Comparison of ENCODE assay signal across 11 cellular contexts in the genomic region with DNA sequence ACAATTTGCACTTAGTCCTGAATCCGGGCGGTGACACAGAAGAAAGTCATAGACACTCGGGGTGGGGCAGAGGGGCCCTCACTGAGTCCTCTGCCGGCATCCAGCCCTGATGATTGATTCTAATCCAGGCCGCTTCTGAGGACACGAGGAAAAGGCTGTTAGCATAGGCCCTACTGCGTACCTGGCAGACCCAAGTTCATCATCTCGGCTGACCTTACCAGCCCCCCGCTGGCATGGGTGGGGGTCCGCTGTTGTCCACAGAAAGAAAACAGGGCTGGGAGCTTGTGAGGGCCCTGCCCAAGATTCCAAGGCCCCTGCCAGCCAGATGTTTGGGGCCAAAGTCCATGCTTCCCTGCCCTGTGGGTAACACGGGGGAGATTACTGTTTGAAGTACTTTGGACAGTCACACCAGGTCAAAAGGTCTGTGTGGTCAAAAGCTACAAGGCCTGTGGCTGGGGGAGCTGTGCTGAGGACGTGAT. TPM values are rescaled to one million over a fixed set of nuclear protein-coding genes. Genes with fewer than 3 reads are reported as not detected.
DNase-seq lines count a peak whose midpoint lies in the region; ATAC-seq and TF ChIP-seq lines count a peak whose summit lies in the region.
"Had no signal": no experiment of that assay in that cellular context is flagged by ENCODE, and none has a peak within 500 bp of the region (broad histone marks: within the 10 kb centered on the region; RNA-seq: fewer than 3 reads in every experiment).

No MANE protein-coding gene starts in this region.

- H3K27me3 ChIP-seq in heart right ventricle (no peaks in the 10 kb centered on the region), duodenal mucosa (ENCODE audit: control insufficient read depth in 1 of 2, insufficient read depth in 2 of 2, low read length in 2 of 2) (no peaks in the 10 kb centered on the region), upper lobe of right lung (no peaks in the 10 kb centered on the region)

- H3K9me3 Mint-ChIP-seq in naive B cell, result no peaks in the 10 kb centered on the region
- H3K9me3 Mint-ChIP-seq in activated naive CD4-positive, alpha-beta T cell treated with anti-CD3 and anti-CD28 coated beads for 36 hours, result no peaks in the 10 kb centered on the region

- H3K27ac ChIP-seq in heart right ventricle (peak overlapping the region; percentile 86 to 97 (median 92)), duodenal mucosa (ENCODE audit: low read depth, low read length) (peak overlapping the region; percentile 73), upper lobe of right lung (peak overlapping the region; percentile 90)

- H3K4me3 ChIP-seq in heart right ventricle (no peak overlapping the region), duodenal mucosa (ENCODE audit: low read depth in 1 of 2, low read length in 2 of 2) (peak overlapping the region; percentile 0 to 10), upper lobe of right lung (no peak overlapping the region)

- no peak for TF ChIP-seq CTCF in heart right ventricle (IDR thresholded peaks at IDR 0.05)
- TF ChIP-seq CTCF in upper lobe of right lung (IDR thresholded peaks at IDR 0.05), result no peak

- WGBS in heart right ventricle, 2 donors, result 74 to 78% methylated on average over 12 of the region's 12 CpGs

- peak overlapping the region; percentile 54 to 60 for H3K9ac ChIP-seq in duodenal mucosa (ENCODE audit: low read depth in 1 of 2, low read length in 2 of 2)

- H3K4me1 ChIP-seq in heart right ventricle (peaks cover 55 to 93% (median 80%) of the 10 kb centered on the region in 9 donors), duodenal mucosa (ENCODE audit: control insufficient read depth in 1 of 2, insufficient read depth in 2 of 2, low read length in 2 of 2) (peaks cover 49 to 62% of the 10 kb centered on the region in 2 donors), upper lobe of right lung (peaks cover 76% of the 10 kb centered on the region)

- CTCF ChIA-PET in activated naive CD4-positive, alpha-beta T cell treated with anti-CD3 and anti-CD28 coated beads for 36 hours (lab: Charles Lee), result no interaction called here

- no peaks in the 10 kb centered on the region for H3K27me3 Mint-ChIP-seq in naive B cell
- no peaks in the 10 kb centered on the region for H3K27me3 Mint-ChIP-seq in activated naive CD4-positive, alpha-beta T cell treated with anti-CD3 and anti-CD28 coated beads for 36 hours (ENCODE audit: low read depth)

- H3K9me3 ChIP-seq in heart right ventricle (no peaks in the 10 kb centered on the region), duodenal mucosa (ENCODE audit: control insufficient read depth in 1 of 2, low read length in 2 of 2) (no peaks in the 10 kb centered on the region), upper lobe of right lung (no peaks in the 10 kb centered on the region)

- peak overlapping the region in 5 of 6 donors; percentile 33 to 94 (median 64) for H3K27ac Mint-ChIP-seq in naive B cell
- H3K27ac Mint-ChIP-seq in activated naive CD4-positive, alpha-beta T cell treated with anti-CD3 and anti-CD28 coated beads for 36 hours, result no peak overlapping the region

- H3K36me3 ChIP-seq in heart right ventricle (no peaks in the 10 kb centered on the region), duodenal mucosa (ENCODE audit: control insufficient read depth in 1 of 2, insufficient read depth in 2 of 2, low read length in 2 of 2) (peaks cover 0 to 4% of the 10 kb centered on the region in 2 donors), upper lobe of right lung (no peaks in the 10 kb centered on the region)

- peaks cover 0 to 18% of the 10 kb centered on the region in 2 donors for H3K36me3 Mint-ChIP-seq in naive B cell
- H3K36me3 Mint-ChIP-seq in activated naive CD4-positive, alpha-beta T cell treated with anti-CD3 and anti-CD28 coated beads for 36 hours (ENCODE audit: low read depth), result no peaks in the 10 kb centered on the region

- no peak for ATAC-seq in heart right ventricle
- ATAC-seq in Right ventricle myocardium superior (ENCODE audit: poor library complexity), result no peak
- ATAC-seq in naive B cell (ENCODE audit: low read depth in 2 of 2), result no peak
- ATAC-seq in upper lobe of right lung, result no peak
- ATAC-seq in HG02970 (IDR thresholded peaks at IDR 0.05; ENCODE audit: low FRiP score, unreplicated experiment), result no peak
- no peak for ATAC-seq in GM21737 (IDR thresholded peaks at IDR 0.05; ENCODE audit: unreplicated experiment)

- DNase-seq in heart right ventricle (no peak), Right ventricle myocardium superior (no peak), naive B cell (no peak), upper lobe of right lung (no peak)
- DNase-seq in activated naive CD4-positive, alpha-beta T cell treated with anti-CD3 and anti-CD28 coated beads for 36 hours, result no peak
- DNase-seq: effector CD8-positive, alpha-beta T cell; NCI-H69; stimulated activated CD4-positive, alpha-beta T cell treated with anti-CD3 and anti-CD28 coated beads, Interleukin-2, amount 100 ng/mL, for 48 hours had no signal

- intact Hi-C loops in heart right ventricle (cut with DNase I) (loop anchor here in 3 of 10 donors (2.0 to 10.0 kb wide), 4 partner anchors 46 to 88 kb away; partner anchors contain the start of gene DUSP1 (in 2 of the 3)), Right ventricle myocardium superior (cut with DNase I) (loop anchor here (5.0 kb wide), 1 partner anchor 44 kb away; no protein-coding TSS in a partner anchor), upper lobe of right lung (cut with DNase I) (no loop called here)
- intact Hi-C loops in activated naive CD4-positive, alpha-beta T cell treated with anti-CD3 and anti-CD28 coated beads for 36 hours (cut with micrococcal nuclease), result no loop called here

- no peak overlapping the region for H3K4me3 Mint-ChIP-seq in naive B cell
- no peak overlapping the region for H3K4me3 Mint-ChIP-seq in activated naive CD4-positive, alpha-beta T cell treated with anti-CD3 and anti-CD28 coated beads for 36 hours

- H3K4me1 Mint-ChIP-seq in naive B cell, result peaks cover 53 to 80% (median 76%) of the 10 kb centered on the region in 3 donors
- peaks cover 25% of the 10 kb centered on the region for H3K4me1 Mint-ChIP-seq in activated naive CD4-positive, alpha-beta T cell treated with anti-CD3 and anti-CD28 coated beads for 36 hours (ENCODE audit: low read depth)

RNA-seq across cellular contexts. Expression of gene ERGIC1, which starts 24.5 kb away (rescaled TPM):
- total RNA-seq in heart right ventricle (10 to 100 TPM; 60.3 to 91.9 (median 74.2) TPM), Right ventricle myocardium superior (75.5 TPM), upper lobe of right lung (186 TPM)
- polyA plus RNA-seq in heart right ventricle (10 to 100 TPM; 48.0 to 64.9 TPM), naive B cell (ENCODE audit: low read depth in 6 of 6) (10 to 100 TPM; 53.2 to 86.1 (median 64.4) TPM)
- total RNA-seq in activated naive CD4-positive, alpha-beta T cell treated with anti-CD3 and anti-CD28 coated beads for 36 hours, result 10 to 100 TPM; 33.4 to 36.2 TPM

Comparison
In these comparisons a context has a peak if more than half of its experiments do, and no peak if none do; other contexts are left out.
1. H3K4me3 ChIP-seq: peak in duodenal mucosa (2 of 2); none in heart right ventricle (0 of 10) and upper lobe of right lung (single experiment).
2. Peak in every context shown above with its lines, with median percentiles within 50 percentile points of each other: H3K27ac ChIP-seq.